In genomic region chr13:60164490-60164889, GRCh38 we compare ENCODE assay signal across 8 cellular contexts. TPM values are rescaled to one million over a fixed set of nuclear protein-coding genes. Genes with fewer than 3 reads are reported as not detected.
A peak's percentile ranks its signal among the peaks of the same experiment; 100 is the strongest.
DNase-seq lines count a peak whose midpoint lies in the region; ATAC-seq and TF ChIP-seq lines count a peak whose summit lies in the region.

No MANE protein-coding gene starts in this region.

- peak overlapping the region; percentile 86 for H3K27ac ChIP-seq in KOPT-K1 (ENCODE audit: low read depth, low read length, poor library complexity, severe bottlenecking)
- peak overlapping the region; percentile 85 to 90 for H3K27ac ChIP-seq in uterus

- no peaks in the 10 kb centered on the region for H3K9me3 Mint-ChIP-seq in central memory CD8-positive, alpha-beta T cell
- H3K9me3 Mint-ChIP-seq in memory B cell, result peaks cover 2% of the 10 kb centered on the region

- DNase-seq in ACHN (peak; percentile 14), memory B cell (ENCODE audit: low spot score in 2 of 2) (no peak), uterus (no peak), GM10266 (ENCODE audit: extremely low spot score) (no peak), NCI-H748 treated with DMSO at 0.1 percent for 48 hours (lab: John Stamatoyannopoulos, UW) (no peak), AML-193 (lab: John Stamatoyannopoulos, UW) (no peak)
- DNase-seq in central memory CD8-positive, alpha-beta T cell (ENCODE audit: low spot score in 2 of 2), result no peak

- peak overlapping the region; percentile 58 to 65 for H3K4me3 ChIP-seq in uterus

- H3K9me3 ChIP-seq in KOPT-K1 (ENCODE audit: insufficient read depth, low read length, poor library complexity, severe bottlenecking) (peaks cover 13% of the 10 kb centered on the region), uterus (no peaks in the 10 kb centered on the region)

- H3K4me3 Mint-ChIP-seq in central memory CD8-positive, alpha-beta T cell, result peak overlapping the region; percentile 95
- peak overlapping the region; percentile 96 for H3K4me3 Mint-ChIP-seq in memory B cell

- H3K4me1 ChIP-seq in uterus, result no peaks in the 10 kb centered on the region

- intact Hi-C loops in uterus (cut with DNase I; ENCODE audit: low total_unique reads), result no loop called here

- peaks cover 5% of the 10 kb centered on the region for H3K36me3 Mint-ChIP-seq in central memory CD8-positive, alpha-beta T cell (ENCODE audit: insufficient read depth)
- no peaks in the 10 kb centered on the region for H3K36me3 Mint-ChIP-seq in memory B cell

- H3K27me3 Mint-ChIP-seq in central memory CD8-positive, alpha-beta T cell, result peaks cover 7% of the 10 kb centered on the region
- H3K27me3 Mint-ChIP-seq in memory B cell, result peaks cover 1% of the 10 kb centered on the region

- TF ChIP-seq CTCF in uterus (IDR thresholded peaks at IDR 0.05) (no peak), GM10266 (IDR thresholded peaks at IDR 0.05; ENCODE audit: control insufficient read depth, insufficient read depth, low read depth, missing control alignments) (no peak)

- peaks cover 26% of the 10 kb centered on the region for H3K4me1 Mint-ChIP-seq in central memory CD8-positive, alpha-beta T cell
- peaks cover 11% of the 10 kb centered on the region for H3K4me1 Mint-ChIP-seq in memory B cell

- H3K27me3 ChIP-seq in uterus, result no peaks in the 10 kb centered on the region

- ATAC-seq in central memory CD8-positive, alpha-beta T cell (replicated peaks; ENCODE audit: extremely low read depth, poor library complexity, severe bottlenecking), result no peak
- no peak for ATAC-seq in memory B cell (ENCODE audit: low read depth)

- H3K27ac Mint-ChIP-seq in central memory CD8-positive, alpha-beta T cell (ENCODE audit: low read depth), result peak overlapping the region; percentile 93
- peak overlapping the region; percentile 87 for H3K27ac Mint-ChIP-seq in memory B cell

- TF ChIP-seq POLR2A in uterus (IDR thresholded peaks at IDR 0.05), result no peak

- H3K36me3 ChIP-seq in KOPT-K1 (ENCODE audit: insufficient read depth, low read length), result peaks cover 15% of the 10 kb centered on the region
- H3K36me3 ChIP-seq in uterus, result no peaks in the 10 kb centered on the region

- in situ Hi-C loops in ACHN (cut with HindIII; ENCODE audit: low pct_ligation_motif_present, low pct_unique_long_range_greater_than_20kb, low sequenced_read_pairs), result no loop called here

RNA-seq across cellular contexts. Expression of gene DIAPH3, which starts 0.8 kb away (rescaled TPM):
- total RNA-seq in uterus, result 10 to 100 TPM in 1 of 4 donors, not detected in 3; 11.4 TPM
